15 cellular contexts compared by ENCODE assay signal in the genomic region with DNA sequence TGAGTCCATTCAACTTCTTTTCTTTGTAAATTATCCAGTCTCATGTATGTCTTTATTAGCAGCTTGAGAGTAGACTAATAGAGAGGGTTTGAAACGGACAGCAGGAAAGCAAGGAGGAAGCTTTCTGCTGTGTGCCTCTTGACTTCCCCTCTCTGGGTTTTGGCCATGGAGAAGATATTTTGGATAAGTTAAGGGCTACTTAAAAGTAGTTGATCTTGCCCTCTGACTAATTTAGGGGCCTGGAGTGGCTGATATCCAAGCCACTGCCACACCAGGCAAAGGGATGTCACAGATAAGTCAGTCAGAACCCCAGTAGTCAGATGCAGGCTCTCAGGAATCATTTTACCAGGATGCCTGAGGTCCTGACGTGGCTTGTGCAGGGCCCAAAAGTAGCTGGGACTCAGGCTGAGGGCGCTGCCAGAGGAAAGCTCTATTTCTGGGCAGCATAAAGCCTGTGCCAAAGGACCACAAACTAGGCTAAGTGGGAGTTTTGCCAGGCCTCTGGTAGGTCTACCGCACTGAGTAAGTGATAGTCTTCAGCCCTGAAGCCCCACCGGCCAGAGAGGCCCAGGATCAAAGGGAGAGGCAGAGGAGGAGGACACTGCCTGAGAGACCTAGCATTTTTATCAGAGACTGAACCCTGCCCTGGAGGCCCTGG. TPM values are rescaled to one million over a fixed set of nuclear protein-coding genes. Genes with fewer than 3 reads are reported as not detected.
DNase-seq lines count a peak whose midpoint lies in the region; ATAC-seq and TF ChIP-seq lines count a peak whose summit lies in the region.
"Had no signal": no experiment of that assay in that cellular context is flagged by ENCODE, and none has a peak within 500 bp of the region (broad histone marks: within the 10 kb centered on the region; RNA-seq: fewer than 3 reads in every experiment).

No MANE protein-coding gene starts in this region.

- ATAC-seq in HG02763 (IDR thresholded peaks at IDR 0.05; ENCODE audit: unreplicated experiment): no peak
- ATAC-seq: PC-3 had no signal

- H2AFZ ChIP-seq in mammary epithelial cell (ENCODE audit: low read depth, low read length): peak overlapping the region; percentile 17

- H3K4me1 Mint-ChIP-seq in MCF 10A (ENCODE audit: insufficient read depth, unreplicated experiment): peaks cover 12% of the 10 kb centered on the region

- no peaks in the 10 kb centered on the region for H3K36me3 ChIP-seq in mammary epithelial cell (ENCODE audit: insufficient read depth, low read length)
- no peaks in the 10 kb centered on the region for H3K36me3 ChIP-seq in right atrium auricular region
- no peaks in the 10 kb centered on the region for H3K36me3 ChIP-seq in skeletal muscle tissue (ENCODE audit: control insufficient read depth in 3 of 3, insufficient read depth in 3 of 3, low read length in 3 of 3)
- H3K36me3 ChIP-seq in H7 (replicated peaks; ENCODE audit: control insufficient read depth, insufficient read depth, low read length): no peaks in the 10 kb centered on the region

- H3K9ac ChIP-seq in mammary epithelial cell (ENCODE audit: insufficient read depth, low read length) (no peak overlapping the region), skeletal muscle tissue (ENCODE audit: low read depth in 1 of 3, low read length in 3 of 3) (no peak overlapping the region)

- H4K20me1 ChIP-seq in mammary epithelial cell (ENCODE audit: insufficient read depth, low read length): no peaks in the 10 kb centered on the region

- no peaks in the 10 kb centered on the region for H3K27me3 Mint-ChIP-seq in MCF 10A (ENCODE audit: insufficient read depth, unreplicated experiment)

- H3K27ac ChIP-seq in mammary epithelial cell (ENCODE audit: insufficient read depth, low read depth, low read length) (no peak overlapping the region), right atrium auricular region (peak overlapping the region; percentile 27 to 46), skeletal muscle tissue (ENCODE audit: low read depth, low read length) (peak overlapping the region; percentile 72)
- H3K27ac ChIP-seq: C4-2B had no signal

- BruUV-seq in mammary epithelial cell (replicated peaks; lab: Mats Ljungman, UMichigan) (no TSS peak), MCF 10A (replicated peaks; lab: Mats Ljungman, UMichigan) (no TSS peak)

- H3K4me3 Mint-ChIP-seq in MCF 10A (ENCODE audit: unreplicated experiment): no peak overlapping the region
- H3K4me3 Mint-ChIP-seq: H9 had no signal

- H3K9me3 ChIP-seq in mammary epithelial cell (replicated peaks; ENCODE audit: insufficient read depth, low read length) (no peaks in the 10 kb centered on the region), right atrium auricular region (no peaks in the 10 kb centered on the region), skeletal muscle tissue (ENCODE audit: control insufficient read depth in 3 of 3, low read length in 3 of 3) (no peaks in the 10 kb centered on the region)

- no peak overlapping the region for H3K27ac Mint-ChIP-seq in MCF 10A (ENCODE audit: low read depth, unreplicated experiment)
- H3K27ac Mint-ChIP-seq: H9 had no signal

- H3K27me3 ChIP-seq in mammary epithelial cell (ENCODE audit: insufficient read depth, low read length): no peaks in the 10 kb centered on the region
- no peaks in the 10 kb centered on the region for H3K27me3 ChIP-seq in right atrium auricular region
- no peaks in the 10 kb centered on the region for H3K27me3 ChIP-seq in skeletal muscle tissue (ENCODE audit: control insufficient read depth in 3 of 3, insufficient read depth in 3 of 3, low read length in 3 of 3)
- no peaks in the 10 kb centered on the region for H3K27me3 ChIP-seq in H7 (ENCODE audit: control insufficient read depth, insufficient read depth, low read length)

- H3K36me3 Mint-ChIP-seq in MCF 10A (ENCODE audit: insufficient read depth, unreplicated experiment): peaks cover 4% of the 10 kb centered on the region

- no peaks in the 10 kb centered on the region for H3K9me3 Mint-ChIP-seq in MCF 10A (ENCODE audit: unreplicated experiment)

- POLR2A ChIA-PET in MCF 10A (lab: Yijun Ruan, JAX): no interaction called here

- H3K4me3 ChIP-seq in mammary epithelial cell (replicated peaks in 1 of 3; ENCODE audit: insufficient read depth in 1 of 3, low read depth in 2 of 3, low read length in 3 of 3): no peak overlapping the region
- H3K4me3 ChIP-seq in right atrium auricular region: no peak overlapping the region
- peak overlapping the region in 1 of 3 donors; percentile 23 for H3K4me3 ChIP-seq in skeletal muscle tissue (ENCODE audit: low read length in 3 of 3)
- H3K4me3 ChIP-seq in H7 (ENCODE audit: insufficient read depth, low read depth, low read length): no peak overlapping the region

- TF ChIP-seq CTCF in mammary epithelial cell (conservative IDR thresholded peaks at IDR 0.05 in 1 of 2, IDR thresholded peaks at IDR 0.05 in 1 of 2; ENCODE audit: extremely low read depth in 1 of 2, insufficient read depth in 1 of 2, low read depth in 1 of 2, low read length in 2 of 2) (no peak), MCF 10A (IDR thresholded peaks at IDR 0.05; ENCODE audit: unreplicated experiment) (no peak), right atrium auricular region (IDR thresholded peaks at IDR 0.05) (no peak)

- CTCF ChIA-PET in mammary epithelial cell (lab: Charles Lee; ENCODE audit: low non-redundant PET) (no interaction called here), MCF 10A (lab: Yijun Ruan, JAX) (interaction anchor here (0.6 to 1.4 kb wide), 3 partner anchors 246 to 890 kb away, joined by 3 to 6 read pairs (median 4); no protein-coding TSS in a partner anchor)

- no peaks in the 10 kb centered on the region for H3K79me2 ChIP-seq in mammary epithelial cell (ENCODE audit: insufficient read depth, low read length)

- DNase-seq in mammary epithelial cell (no peak), MCF 10A (ENCODE audit: unreplicated experiment) (no peak), astrocyte of the hippocampus (ENCODE audit: low read depth, low spot score) (peak; percentile 25), right atrium auricular region (ENCODE audit: low spot score) (no peak), H7 (no peak), NCI-H446 (lab: John Stamatoyannopoulos, UW) (no peak)
- DNase-seq: 8988T, H9, Karpas-422, NCI-H146, NCI-H2107, PC-3 had no signal

- dilution Hi-C loops in mammary epithelial cell (cut with HindIII; ENCODE audit: low sequenced_read_pairs): no loop called here

- H3K4me2 ChIP-seq in mammary epithelial cell (ENCODE audit: insufficient read depth, low read depth, low read length): no peak overlapping the region

- peaks cover 16% of the 10 kb centered on the region for H3K4me1 ChIP-seq in mammary epithelial cell (ENCODE audit: insufficient read depth, low read length)
- H3K4me1 ChIP-seq in right atrium auricular region: peaks cover 0 to 22% of the 10 kb centered on the region in 2 donors
- peaks cover 33 to 49% (median 38%) of the 10 kb centered on the region in 3 donors for H3K4me1 ChIP-seq in skeletal muscle tissue (ENCODE audit: control insufficient read depth in 3 of 3, insufficient read depth in 3 of 3, low read length in 3 of 3)

- 43% methylated on average over 3 of the region's 5 CpGs for WGBS in mammary epithelial cell (ENCODE audit: low coverage, missing lambda C conversion rate)

- intact Hi-C loops in mammary epithelial cell (cut with micrococcal nuclease) (no loop called here), MCF 10A (cut with micrococcal nuclease) (no loop called here)

- in situ Hi-C loops in mammary epithelial cell (cut with MboI; ENCODE audit: low sequenced_read_pairs in 2 of 2): no loop called here

RNA-seq across cellular contexts. Expression of a gene that starts 41.6 kb away (rescaled TPM):
- total RNA-seq in mammary epithelial cell (under 1 TPM in 1 of 2 donors, not detected in 1; under 0.01 TPM), MCF 10A (2022) (not detected in 2 replicates), right atrium auricular region (not detected), skeletal muscle tissue (not detected)
- not detected for polyA plus RNA-seq in mammary epithelial cell
- polyA minus RNA-seq in mammary epithelial cell: not detected
- not detected in 2 replicates for total RNA-seq in H7 (2014; rRNA removed; shearing (Covaris generic))
- total RNA-seq: H9 had no signal
